In genomic region chr12:66141299-66141698, GRCh38 we compare ENCODE assay signal across 22 cellular contexts.
"Had no signal": no experiment of that assay in that cellular context is flagged by ENCODE, and none has a peak within 500 bp of the region (broad histone marks: within the 10 kb centered on the region; RNA-seq: fewer than 3 reads in every experiment).

No MANE protein-coding gene starts in this region.

- H3K27ac Mint-ChIP-seq: mesothelial cell of epicardium had no signal

- H3K27ac ChIP-seq: coronary artery, dorsolateral prefrontal cortex, esophagus muscularis mucosa, foreskin keratinocyte, gastrocnemius medialis, lower lobe of right lung had no signal

- H3K27me3 ChIP-seq: dorsolateral prefrontal cortex, esophagus muscularis mucosa, foreskin keratinocyte, gastrocnemius medialis, heart right ventricle, left lung had no signal

- FAIRE-seq: colon, endothelial cell of umbilical vein, islet of Langerhans, keratinocyte had no signal

- ATAC-seq: foreskin keratinocyte, gastrocnemius medialis, heart right ventricle, left cardiac atrium, left lung, left ventricle myocardium superior, lower lobe of right lung, mucosa of descending colon had no signal

- H3K4me3 ChIP-seq: coronary artery, dorsolateral prefrontal cortex, esophagus muscularis mucosa, gastrocnemius medialis, heart right ventricle, left lung, lower lobe of right lung, mucosa of descending colon had no signal

- DNase-seq: dermis blood vessel endothelial cell; dorsolateral prefrontal cortex; effector CD4-positive, alpha-beta T cell; effector memory CD4-positive, alpha-beta T cell; foreskin keratinocyte; gastrocnemius medialis; glutamatergic neuron; head of caudate nucleus; heart right ventricle; hippocampal formation; left cardiac atrium; left lung; left ventricle myocardium superior; lower lobe of right lung; mucosa of descending colon had no signal

- H3K4me3 Mint-ChIP-seq: mesothelial cell of epicardium had no signal
